Comparison of ENCODE assay signal across 8 cellular contexts in genomic region chr13:102591988-102592781, GRCh38. TPM values are rescaled to one million over a fixed set of nuclear protein-coding genes. Genes with fewer than 3 reads are reported as not detected.
DNase-seq lines count a peak whose midpoint lies in the region; ATAC-seq and TF ChIP-seq lines count a peak whose summit lies in the region.

No MANE protein-coding gene starts in this region.

- H3K27ac ChIP-seq in HUES6 (ENCODE audit: low read depth, low read length) (no peak overlapping the region), Peyer's patch (peak overlapping the region; percentile 68 to 88 (median 72))

- H3K27me3 ChIP-seq in HUES6 (ENCODE audit: control insufficient read depth, insufficient read depth, low read length): no peaks in the 10 kb centered on the region
- H3K27me3 ChIP-seq in Peyer's patch: no peaks in the 10 kb centered on the region

- peaks cover 11% of the 10 kb centered on the region for H3K4me1 Mint-ChIP-seq in activated T-helper 17 cell treated with anti-CD3 and anti-CD28 coated beads, Interleukin-2, amount 50 U/mL, for 72 hours
- peaks cover 7% of the 10 kb centered on the region for H3K4me1 Mint-ChIP-seq in nephron
- peaks cover 39% of the 10 kb centered on the region for H3K4me1 Mint-ChIP-seq in stimulated activated naive CD8-positive, alpha-beta T cell treated with anti-CD3 and anti-CD28 coated beads, Interleukin-15, Interleukin-2, amounts not matched to agents 100 ng/mL and 50 ng/mL, for 24 hours (ENCODE audit: low read depth)

- H3K27ac Mint-ChIP-seq in activated T-helper 17 cell treated with anti-CD3 and anti-CD28 coated beads, Interleukin-2, amount 50 U/mL, for 72 hours: peak overlapping the region; percentile 87
- peak overlapping the region; percentile 57 to 85 (median 79) for H3K27ac Mint-ChIP-seq in nephron
- peak overlapping the region; percentile 93 for H3K27ac Mint-ChIP-seq in stimulated activated naive CD8-positive, alpha-beta T cell treated with anti-CD3 and anti-CD28 coated beads, Interleukin-15, Interleukin-2, amounts not matched to agents 100 ng/mL and 50 ng/mL, for 24 hours

- no peaks in the 10 kb centered on the region for H3K27me3 Mint-ChIP-seq in activated T-helper 17 cell treated with anti-CD3 and anti-CD28 coated beads, Interleukin-2, amount 50 U/mL, for 72 hours
- H3K27me3 Mint-ChIP-seq in nephron (ENCODE audit: low read depth): no peaks in the 10 kb centered on the region
- no peaks in the 10 kb centered on the region for H3K27me3 Mint-ChIP-seq in stimulated activated naive CD8-positive, alpha-beta T cell treated with anti-CD3 and anti-CD28 coated beads, Interleukin-15, Interleukin-2, amounts not matched to agents 100 ng/mL and 50 ng/mL, for 24 hours

- 0 out of 2 replicates have a peak, but pooled peaks cover 3% of the 10 kb centered on the region for H3K4me1 ChIP-seq in HUES6 (ENCODE audit: control insufficient read depth, insufficient read depth, low read length)
- H3K4me1 ChIP-seq in Peyer's patch: peaks cover 0 to 9% (median 0%) of the 10 kb centered on the region in 4 donors

- peaks cover 11% of the 10 kb centered on the region for H3K36me3 Mint-ChIP-seq in activated T-helper 17 cell treated with anti-CD3 and anti-CD28 coated beads, Interleukin-2, amount 50 U/mL, for 72 hours (ENCODE audit: low read depth)
- no peaks in the 10 kb centered on the region for H3K36me3 Mint-ChIP-seq in nephron (ENCODE audit: low read depth)
- H3K36me3 Mint-ChIP-seq in stimulated activated naive CD8-positive, alpha-beta T cell treated with anti-CD3 and anti-CD28 coated beads, Interleukin-15, Interleukin-2, amounts not matched to agents 100 ng/mL and 50 ng/mL, for 24 hours (ENCODE audit: low read depth): no peaks in the 10 kb centered on the region

- no peaks in the 10 kb centered on the region for H3K9me3 Mint-ChIP-seq in activated T-helper 17 cell treated with anti-CD3 and anti-CD28 coated beads, Interleukin-2, amount 50 U/mL, for 72 hours
- H3K9me3 Mint-ChIP-seq in nephron: no peaks in the 10 kb centered on the region
- H3K9me3 Mint-ChIP-seq in stimulated activated naive CD8-positive, alpha-beta T cell treated with anti-CD3 and anti-CD28 coated beads, Interleukin-15, Interleukin-2, amounts not matched to agents 100 ng/mL and 50 ng/mL, for 24 hours: no peaks in the 10 kb centered on the region

- H3K4me3 ChIP-seq in HUES6 (ENCODE audit: low read depth, low read length) (peak overlapping the region; percentile 68), Peyer's patch (peak overlapping the region; percentile 43 to 73 (median 63)), fibroblast of the aortic adventitia (ENCODE audit: low read depth, low read length) (peak overlapping the region; percentile 79)

- H3K4me3 Mint-ChIP-seq in activated T-helper 17 cell treated with anti-CD3 and anti-CD28 coated beads, Interleukin-2, amount 50 U/mL, for 72 hours: peak overlapping the region; percentile 89
- peak overlapping the region; percentile 87 to 94 (median 90) for H3K4me3 Mint-ChIP-seq in nephron
- H3K4me3 Mint-ChIP-seq in stimulated activated naive CD8-positive, alpha-beta T cell treated with anti-CD3 and anti-CD28 coated beads, Interleukin-15, Interleukin-2, amounts not matched to agents 100 ng/mL and 50 ng/mL, for 24 hours: peak overlapping the region; percentile 90

- no peaks in the 10 kb centered on the region for H3K36me3 ChIP-seq in HUES6 (ENCODE audit: control insufficient read depth, insufficient read depth, low read length)
- no peaks in the 10 kb centered on the region for H3K36me3 ChIP-seq in Peyer's patch

- TF ChIP-seq CTCF in Peyer's patch (IDR thresholded peaks at IDR 0.05) (peak; percentile 51 to 63 (median 60)), fibroblast of the aortic adventitia (IDR thresholded peaks at IDR 0.05; ENCODE audit: insufficient read depth, low read length) (peak; percentile 78), nephron (IDR thresholded peaks at IDR 0.05; ENCODE audit: unreplicated experiment in 3 of 3) (peak; percentile 45 to 58 (median 53))

- ATAC-seq in GM21390 (IDR thresholded peaks at IDR 0.05; ENCODE audit: unreplicated experiment): peak; percentile 51
- ATAC-seq in activated T-helper 17 cell treated with anti-CD3 and anti-CD28 coated beads, Interleukin-2, amount 50 U/mL, for 72 hours (replicated peaks): peak; percentile 22

- TF ChIP-seq POLR2A in Peyer's patch (IDR thresholded peaks at IDR 0.05): no peak

- peak; percentile 68 for DNase-seq in DMS 273 treated with DMSO at 0.1 percent for 48 hours (lab: John Stamatoyannopoulos, UW)
- DNase-seq in Peyer's patch: peak; percentile 73 to 91 (median 86)
- DNase-seq in fibroblast of the aortic adventitia (ENCODE audit: low read depth): peak; percentile 82

- H3K9me3 ChIP-seq in HUES6 (ENCODE audit: control insufficient read depth, insufficient read depth, low read depth, low read length) (no peaks in the 10 kb centered on the region), Peyer's patch (no peaks in the 10 kb centered on the region)

- H3K9ac ChIP-seq in HUES6 (ENCODE audit: low read length): peak overlapping the region; percentile 60

RNA-seq across cellular contexts. Expression of gene TPP2, which starts 4.6 kb away (rescaled TPM):
- total RNA-seq in Peyer's patch (10 to 100 TPM; 20.0 to 52.0 (median 28.6) TPM), fibroblast of the aortic adventitia (ENCODE audit: low replicate concordance) (65.7 and 148 TPM in 2 replicates)
- total RNA-seq in activated T-helper 17 cell treated with anti-CD3 and anti-CD28 coated beads, Interleukin-2, amount 50 U/mL, for 72 hours: 10 to 100 TPM; 57.2 to 71.4 TPM
